In genomic region chr9:87122947-87123685, GRCh38 we compare ENCODE assay signal across 12 cellular contexts.
DNase-seq lines count a peak whose midpoint lies in the region; ATAC-seq and TF ChIP-seq lines count a peak whose summit lies in the region.
"Had no signal": no experiment of that assay in that cellular context is flagged by ENCODE, and none has a peak within 500 bp of the region (broad histone marks: within the 10 kb centered on the region; RNA-seq: fewer than 3 reads in every experiment).

No MANE protein-coding gene starts in this region.

- H3K9me3 ChIP-seq in fibroblast of lung (ENCODE audit: control insufficient read depth, insufficient read depth, low read depth, low read length) (no peaks in the 10 kb centered on the region), smooth muscle cell (replicated peaks; ENCODE audit: low read depth) (no peaks in the 10 kb centered on the region)
- H3K9me3 ChIP-seq: neutrophil, vagina had no signal

- no peaks in the 10 kb centered on the region for H3K9me3 Mint-ChIP-seq in activated CD8-positive, alpha-beta memory T cell treated with anti-CD3 and anti-CD28 coated beads, Interleukin-2, amount 10 ng/mL, durations not matched to agents 7 days and 5 days (ENCODE audit: low read depth)

- CTCF ChIA-PET in activated CD8-positive, alpha-beta memory T cell treated with anti-CD3 and anti-CD28 coated beads, Interleukin-2, amount 10 ng/mL, durations not matched to agents 7 days and 5 days (lab: Charles Lee), result no interaction called here

- H4K20me1 ChIP-seq in fibroblast of lung (ENCODE audit: control insufficient read depth, extremely low read depth, insufficient read depth, low read length) (no peaks in the 10 kb centered on the region), smooth muscle cell (ENCODE audit: low read depth) (no peaks in the 10 kb centered on the region)

- H3K36me3 ChIP-seq in fibroblast of lung (ENCODE audit: control insufficient read depth, insufficient read depth, low read length) (no peaks in the 10 kb centered on the region), smooth muscle cell (ENCODE audit: low read depth) (no peaks in the 10 kb centered on the region)
- H3K36me3 ChIP-seq: neutrophil, vagina had no signal

- peaks cover 4% of the 10 kb centered on the region for H3F3A ChIP-seq in smooth muscle cell (ENCODE audit: low read depth)

- DNase-seq in activated CD8-positive, alpha-beta memory T cell treated with anti-CD3 and anti-CD28 coated beads, Interleukin-2, amount 10 ng/mL, durations not matched to agents 7 days and 5 days, result no peak
- no peak for DNase-seq in activated CD8-positive, alpha-beta memory T cell treated with anti-CD3 and anti-CD28 coated beads, Interleukin-2, amount 50 U/mL, for 48 hours
- DNase-seq in NOMO-1 (lab: John Stamatoyannopoulos, UW; ENCODE audit: unreplicated experiment in 2 of 2), result peak; percentile 34 to 56
- peak; percentile 55 to 76 for DNase-seq in fibroblast of lung (ENCODE audit: low read depth in 2 of 2)
- DNase-seq in smooth muscle cell (lab: John Stamatoyannopoulos, UW; ENCODE audit: unreplicated experiment), result no peak
- DNase-seq in kidney glomerular epithelial cell (lab: John Stamatoyannopoulos, UW), result no peak
- DNase-seq in SK-N-DZ (ENCODE audit: low spot score), result no peak
- DNase-seq: AML-193 had no signal

- no peak overlapping the region for H3K4me3 ChIP-seq in fibroblast of lung (replicated peaks in 1 of 4; ENCODE audit: control extremely low read depth in 1 of 4, insufficient read depth in 1 of 4, low read depth in 3 of 4, low read length in 4 of 4)
- no peak overlapping the region for H3K4me3 ChIP-seq in smooth muscle cell
- H3K4me3 ChIP-seq: K562, vagina had no signal

- 52% methylated on average over 6 of the region's 6 CpGs for WGBS in smooth muscle cell (ENCODE audit: low lambda C conversion rate)

- TF ChIP-seq CTCF in fibroblast of lung (conservative IDR thresholded peaks at IDR 0.05 in 1 of 2, IDR thresholded peaks at IDR 0.05 in 1 of 2; ENCODE audit: low read depth in 1 of 2, low read length in 2 of 2) (no peak), smooth muscle cell (IDR thresholded peaks at IDR 0.05; ENCODE audit: borderline replicate concordance, insufficient read depth, poor library complexity, severe bottlenecking) (no peak)

- H3K27me3 Mint-ChIP-seq in activated CD8-positive, alpha-beta memory T cell treated with anti-CD3 and anti-CD28 coated beads, Interleukin-2, amount 10 ng/mL, durations not matched to agents 7 days and 5 days, result no peaks in the 10 kb centered on the region

- H3K4me3 Mint-ChIP-seq in activated CD8-positive, alpha-beta memory T cell treated with anti-CD3 and anti-CD28 coated beads, Interleukin-2, amount 10 ng/mL, durations not matched to agents 7 days and 5 days, result no peak overlapping the region

- H3K27ac ChIP-seq in fibroblast of lung (ENCODE audit: insufficient read depth, low read length), result no peak overlapping the region
- H3K27ac ChIP-seq in smooth muscle cell (ENCODE audit: low read depth), result peak overlapping the region; percentile 77
- H3K27ac ChIP-seq: neutrophil, vagina had no signal

- no peaks in the 10 kb centered on the region for H3K27me3 ChIP-seq in fibroblast of lung (ENCODE audit: control insufficient read depth, insufficient read depth, low read length)
- H3K27me3 ChIP-seq in smooth muscle cell (ENCODE audit: low read depth), result no peaks in the 10 kb centered on the region
- H3K27me3 ChIP-seq: neutrophil, vagina had no signal

- H3K4me1 ChIP-seq in fibroblast of lung (ENCODE audit: control insufficient read depth, extremely low read depth, insufficient read depth, low read length) (peaks cover 4% of the 10 kb centered on the region), smooth muscle cell (ENCODE audit: low read depth) (peaks cover 8% of the 10 kb centered on the region)
- H3K4me1 ChIP-seq: vagina had no signal

- H3K9ac ChIP-seq in fibroblast of lung (ENCODE audit: insufficient read depth, low read length), result no peak overlapping the region
- no peak overlapping the region for H3K9ac ChIP-seq in smooth muscle cell (ENCODE audit: low read depth)

- H3K27ac Mint-ChIP-seq in activated CD8-positive, alpha-beta memory T cell treated with anti-CD3 and anti-CD28 coated beads, Interleukin-2, amount 10 ng/mL, durations not matched to agents 7 days and 5 days, result no peak overlapping the region

- H2AFZ ChIP-seq in fibroblast of lung (ENCODE audit: low read length) (no peak overlapping the region), smooth muscle cell (ENCODE audit: low read depth) (no peak overlapping the region)

- H3K79me2 ChIP-seq in fibroblast of lung (ENCODE audit: control insufficient read depth, insufficient read depth, low read length) (no peaks in the 10 kb centered on the region), smooth muscle cell (ENCODE audit: low read depth) (no peaks in the 10 kb centered on the region)

- H3K4me2 ChIP-seq in fibroblast of lung (ENCODE audit: extremely low read depth, insufficient read depth, low read length), result no peak overlapping the region
- H3K4me2 ChIP-seq in smooth muscle cell, result peak overlapping the region; percentile 66

- H3K36me3 Mint-ChIP-seq in activated CD8-positive, alpha-beta memory T cell treated with anti-CD3 and anti-CD28 coated beads, Interleukin-2, amount 10 ng/mL, durations not matched to agents 7 days and 5 days, result no peaks in the 10 kb centered on the region

- H3K4me1 Mint-ChIP-seq in activated CD8-positive, alpha-beta memory T cell treated with anti-CD3 and anti-CD28 coated beads, Interleukin-2, amount 10 ng/mL, durations not matched to agents 7 days and 5 days, result peaks cover 5% of the 10 kb centered on the region

- ATAC-seq in activated CD8-positive, alpha-beta memory T cell treated with anti-CD3 and anti-CD28 coated beads, Interleukin-2, amount 10 ng/mL, durations not matched to agents 7 days and 5 days, result peak; percentile 30
- no peak for ATAC-seq in GM19452 (IDR thresholded peaks at IDR 0.05; ENCODE audit: unreplicated experiment)
- ATAC-seq: K562 had no signal

Comparison
In these comparisons a context has a peak if more than half of its experiments do, and no peak if none do; other contexts are left out.
1. DNase-seq: peak in NOMO-1 (2 of 2) and fibroblast of lung (2 of 2); none in activated CD8-positive, alpha-beta memory T cell treated with anti-CD3 and anti-CD28 coated beads, Interleukin-2, amount 10 ng/mL, durations not matched to agents 7 days and 5 days (single experiment), activated CD8-positive, alpha-beta memory T cell treated with anti-CD3 and anti-CD28 coated beads, Interleukin-2, amount 50 U/mL, for 48 hours (single experiment), smooth muscle cell (single experiment), kidney glomerular epithelial cell (single experiment) and SK-N-DZ (single experiment).